Comparison of ENCODE assay signal across 2 cellular contexts in genomic region chr5:45179686-45180085, GRCh38.
TF ChIP-seq lines count a peak whose summit lies in the region.

No MANE protein-coding gene starts in this region.

TF ChIP-seq in GM23338, 12 proteins besides CTCF, POLR2A, EP300 and RAD21 (continued from another document):
- no peak for TF ChIP-seq ZNF331 (CRISPR knock-in tag; IDR thresholded peaks at IDR 0.05; ENCODE audit: low read depth)
- TF ChIP-seq POLR2AphosphoS5 (IDR thresholded peaks at IDR 0.05; ENCODE audit: low read depth) = no peak
- TF ChIP-seq STAT1 (IDR thresholded peaks at IDR 0.05; ENCODE audit: unreplicated experiment) = no peak
- no peak for TF ChIP-seq ETS1 (IDR thresholded peaks at IDR 0.05)
- TF ChIP-seq, protein P1, sequence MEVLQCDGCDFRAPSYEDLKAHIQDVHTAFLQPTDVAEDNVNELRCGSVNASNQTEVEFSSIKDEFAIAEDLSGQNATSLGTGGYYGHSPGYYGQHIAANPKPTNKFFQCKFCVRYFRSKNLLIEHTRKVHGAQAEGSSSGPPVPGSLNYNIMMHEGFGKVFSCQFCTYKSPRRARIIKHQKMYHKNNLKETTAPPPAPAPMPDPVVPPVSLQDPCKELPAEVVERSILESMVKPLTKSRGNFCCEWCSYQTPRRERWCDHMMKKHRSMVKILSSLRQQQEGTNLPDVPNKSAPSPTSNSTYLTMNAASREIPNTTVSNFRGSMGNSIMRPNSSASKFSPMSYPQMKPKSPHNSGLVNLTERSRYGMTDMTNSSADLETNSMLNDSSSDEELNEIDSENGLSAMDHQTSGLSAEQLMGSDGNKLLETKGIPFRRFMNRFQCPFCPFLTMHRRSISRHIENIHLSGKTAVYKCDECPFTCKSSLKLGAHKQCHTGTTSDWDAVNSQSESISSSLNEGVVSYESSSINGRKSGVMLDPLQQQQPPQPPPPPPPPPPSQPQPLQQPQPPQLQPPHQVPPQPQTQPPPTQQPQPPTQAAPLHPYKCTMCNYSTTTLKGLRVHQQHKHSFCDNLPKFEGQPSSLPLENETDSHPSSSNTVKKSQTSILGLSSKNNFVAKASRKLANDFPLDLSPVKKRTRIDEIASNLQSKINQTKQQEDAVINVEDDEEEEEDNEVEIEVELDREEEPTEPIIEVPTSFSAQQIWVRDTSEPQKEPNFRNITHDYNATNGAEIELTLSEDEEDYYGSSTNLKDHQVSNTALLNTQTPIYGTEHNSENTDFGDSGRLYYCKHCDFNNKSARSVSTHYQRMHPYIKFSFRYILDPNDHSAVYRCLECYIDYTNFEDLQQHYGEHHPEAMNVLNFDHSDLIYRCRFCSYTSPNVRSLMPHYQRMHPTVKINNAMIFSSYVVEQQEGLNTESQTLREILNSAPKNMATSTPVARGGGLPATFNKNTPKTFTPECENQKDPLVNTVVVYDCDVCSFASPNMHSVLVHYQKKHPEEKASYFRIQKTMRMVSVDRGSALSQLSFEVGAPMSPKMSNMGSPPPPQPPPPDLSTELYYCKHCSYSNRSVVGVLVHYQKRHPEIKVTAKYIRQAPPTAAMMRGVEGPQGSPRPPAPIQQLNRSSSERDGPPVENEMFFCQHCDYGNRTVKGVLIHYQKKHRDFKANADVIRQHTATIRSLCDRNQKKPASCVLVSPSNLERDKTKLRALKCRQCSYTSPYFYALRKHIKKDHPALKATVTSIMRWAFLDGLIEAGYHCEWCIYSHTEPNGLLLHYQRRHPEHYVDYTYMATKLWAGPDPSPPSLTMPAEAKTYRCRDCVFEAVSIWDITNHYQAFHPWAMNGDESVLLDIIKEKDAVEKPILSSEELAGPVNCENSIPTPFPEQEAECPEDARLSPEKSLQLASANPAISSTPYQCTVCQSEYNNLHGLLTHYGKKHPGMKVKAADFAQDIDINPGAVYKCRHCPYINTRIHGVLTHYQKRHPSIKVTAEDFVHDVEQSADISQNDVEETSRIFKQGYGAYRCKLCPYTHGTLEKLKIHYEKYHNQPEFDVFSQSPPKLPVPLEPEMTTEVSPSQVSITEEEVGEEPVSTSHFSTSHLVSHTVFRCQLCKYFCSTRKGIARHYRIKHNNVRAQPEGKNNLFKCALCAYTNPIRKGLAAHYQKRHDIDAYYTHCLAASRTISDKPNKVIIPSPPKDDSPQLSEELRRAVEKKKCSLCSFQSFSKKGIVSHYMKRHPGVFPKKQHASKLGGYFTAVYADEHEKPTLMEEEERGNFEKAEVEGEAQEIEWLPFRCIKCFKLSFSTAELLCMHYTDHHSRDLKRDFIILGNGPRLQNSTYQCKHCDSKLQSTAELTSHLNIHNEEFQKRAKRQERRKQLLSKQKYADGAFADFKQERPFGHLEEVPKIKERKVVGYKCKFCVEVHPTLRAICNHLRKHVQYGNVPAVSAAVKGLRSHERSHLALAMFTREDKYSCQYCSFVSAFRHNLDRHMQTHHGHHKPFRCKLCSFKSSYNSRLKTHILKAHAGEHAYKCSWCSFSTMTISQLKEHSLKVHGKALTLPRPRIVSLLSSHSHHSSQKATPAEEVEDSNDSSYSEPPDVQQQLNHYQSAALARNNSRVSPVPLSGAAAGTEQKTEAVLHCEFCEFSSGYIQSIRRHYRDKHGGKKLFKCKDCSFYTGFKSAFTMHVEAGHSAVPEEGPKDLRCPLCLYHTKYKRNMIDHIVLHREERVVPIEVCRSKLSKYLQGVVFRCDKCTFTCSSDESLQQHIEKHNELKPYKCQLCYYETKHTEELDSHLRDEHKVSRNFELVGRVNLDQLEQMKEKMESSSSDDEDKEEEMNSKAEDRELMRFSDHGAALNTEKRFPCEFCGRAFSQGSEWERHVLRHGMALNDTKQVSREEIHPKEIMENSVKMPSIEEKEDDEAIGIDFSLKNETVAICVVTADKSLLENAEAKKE (CRISPR knock-in tag; IDR thresholded peaks at IDR 0.05) = no peak
TF ChIP-seq in GM23338: peak in this region for 0.

TF ChIP-seq in WTC11, 78 proteins besides CTCF, POLR2A, EP300 and RAD21 (continued from another document):
- TF ChIP-seq, protein P2, sequence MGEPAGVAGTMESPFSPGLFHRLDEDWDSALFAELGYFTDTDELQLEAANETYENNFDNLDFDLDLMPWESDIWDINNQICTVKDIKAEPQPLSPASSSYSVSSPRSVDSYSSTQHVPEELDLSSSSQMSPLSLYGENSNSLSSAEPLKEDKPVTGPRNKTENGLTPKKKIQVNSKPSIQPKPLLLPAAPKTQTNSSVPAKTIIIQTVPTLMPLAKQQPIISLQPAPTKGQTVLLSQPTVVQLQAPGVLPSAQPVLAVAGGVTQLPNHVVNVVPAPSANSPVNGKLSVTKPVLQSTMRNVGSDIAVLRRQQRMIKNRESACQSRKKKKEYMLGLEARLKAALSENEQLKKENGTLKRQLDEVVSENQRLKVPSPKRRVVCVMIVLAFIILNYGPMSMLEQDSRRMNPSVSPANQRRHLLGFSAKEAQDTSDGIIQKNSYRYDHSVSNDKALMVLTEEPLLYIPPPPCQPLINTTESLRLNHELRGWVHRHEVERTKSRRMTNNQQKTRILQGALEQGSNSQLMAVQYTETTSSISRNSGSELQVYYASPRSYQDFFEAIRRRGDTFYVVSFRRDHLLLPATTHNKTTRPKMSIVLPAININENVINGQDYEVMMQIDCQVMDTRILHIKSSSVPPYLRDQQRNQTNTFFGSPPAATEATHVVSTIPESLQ (CRISPR knock-in tag; IDR thresholded peaks at IDR 0.05) = no peak
- TF ChIP-seq, protein P3, sequence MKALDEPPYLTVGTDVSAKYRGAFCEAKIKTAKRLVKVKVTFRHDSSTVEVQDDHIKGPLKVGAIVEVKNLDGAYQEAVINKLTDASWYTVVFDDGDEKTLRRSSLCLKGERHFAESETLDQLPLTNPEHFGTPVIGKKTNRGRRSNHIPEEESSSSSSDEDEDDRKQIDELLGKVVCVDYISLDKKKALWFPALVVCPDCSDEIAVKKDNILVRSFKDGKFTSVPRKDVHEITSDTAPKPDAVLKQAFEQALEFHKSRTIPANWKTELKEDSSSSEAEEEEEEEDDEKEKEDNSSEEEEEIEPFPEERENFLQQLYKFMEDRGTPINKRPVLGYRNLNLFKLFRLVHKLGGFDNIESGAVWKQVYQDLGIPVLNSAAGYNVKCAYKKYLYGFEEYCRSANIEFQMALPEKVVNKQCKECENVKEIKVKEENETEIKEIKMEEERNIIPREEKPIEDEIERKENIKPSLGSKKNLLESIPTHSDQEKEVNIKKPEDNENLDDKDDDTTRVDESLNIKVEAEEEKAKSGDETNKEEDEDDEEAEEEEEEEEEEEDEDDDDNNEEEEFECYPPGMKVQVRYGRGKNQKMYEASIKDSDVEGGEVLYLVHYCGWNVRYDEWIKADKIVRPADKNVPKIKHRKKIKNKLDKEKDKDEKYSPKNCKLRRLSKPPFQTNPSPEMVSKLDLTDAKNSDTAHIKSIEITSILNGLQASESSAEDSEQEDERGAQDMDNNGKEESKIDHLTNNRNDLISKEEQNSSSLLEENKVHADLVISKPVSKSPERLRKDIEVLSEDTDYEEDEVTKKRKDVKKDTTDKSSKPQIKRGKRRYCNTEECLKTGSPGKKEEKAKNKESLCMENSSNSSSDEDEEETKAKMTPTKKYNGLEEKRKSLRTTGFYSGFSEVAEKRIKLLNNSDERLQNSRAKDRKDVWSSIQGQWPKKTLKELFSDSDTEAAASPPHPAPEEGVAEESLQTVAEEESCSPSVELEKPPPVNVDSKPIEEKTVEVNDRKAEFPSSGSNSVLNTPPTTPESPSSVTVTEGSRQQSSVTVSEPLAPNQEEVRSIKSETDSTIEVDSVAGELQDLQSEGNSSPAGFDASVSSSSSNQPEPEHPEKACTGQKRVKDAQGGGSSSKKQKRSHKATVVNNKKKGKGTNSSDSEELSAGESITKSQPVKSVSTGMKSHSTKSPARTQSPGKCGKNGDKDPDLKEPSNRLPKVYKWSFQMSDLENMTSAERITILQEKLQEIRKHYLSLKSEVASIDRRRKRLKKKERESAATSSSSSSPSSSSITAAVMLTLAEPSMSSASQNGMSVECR (CRISPR knock-in tag; IDR thresholded peaks at IDR 0.05; ENCODE audit: borderline replicate concordance) = no peak
- TF ChIP-seq ERG (CRISPR knock-in tag; IDR thresholded peaks at IDR 0.05) = no peak
- TF ChIP-seq FOXP1 (CRISPR knock-in tag; IDR thresholded peaks at IDR 0.05; ENCODE audit: borderline replicate concordance) = no peak
- TF ChIP-seq ZNF423 (CRISPR knock-in tag; IDR thresholded peaks at IDR 0.05) = no peak
- TF ChIP-seq, protein P4, sequence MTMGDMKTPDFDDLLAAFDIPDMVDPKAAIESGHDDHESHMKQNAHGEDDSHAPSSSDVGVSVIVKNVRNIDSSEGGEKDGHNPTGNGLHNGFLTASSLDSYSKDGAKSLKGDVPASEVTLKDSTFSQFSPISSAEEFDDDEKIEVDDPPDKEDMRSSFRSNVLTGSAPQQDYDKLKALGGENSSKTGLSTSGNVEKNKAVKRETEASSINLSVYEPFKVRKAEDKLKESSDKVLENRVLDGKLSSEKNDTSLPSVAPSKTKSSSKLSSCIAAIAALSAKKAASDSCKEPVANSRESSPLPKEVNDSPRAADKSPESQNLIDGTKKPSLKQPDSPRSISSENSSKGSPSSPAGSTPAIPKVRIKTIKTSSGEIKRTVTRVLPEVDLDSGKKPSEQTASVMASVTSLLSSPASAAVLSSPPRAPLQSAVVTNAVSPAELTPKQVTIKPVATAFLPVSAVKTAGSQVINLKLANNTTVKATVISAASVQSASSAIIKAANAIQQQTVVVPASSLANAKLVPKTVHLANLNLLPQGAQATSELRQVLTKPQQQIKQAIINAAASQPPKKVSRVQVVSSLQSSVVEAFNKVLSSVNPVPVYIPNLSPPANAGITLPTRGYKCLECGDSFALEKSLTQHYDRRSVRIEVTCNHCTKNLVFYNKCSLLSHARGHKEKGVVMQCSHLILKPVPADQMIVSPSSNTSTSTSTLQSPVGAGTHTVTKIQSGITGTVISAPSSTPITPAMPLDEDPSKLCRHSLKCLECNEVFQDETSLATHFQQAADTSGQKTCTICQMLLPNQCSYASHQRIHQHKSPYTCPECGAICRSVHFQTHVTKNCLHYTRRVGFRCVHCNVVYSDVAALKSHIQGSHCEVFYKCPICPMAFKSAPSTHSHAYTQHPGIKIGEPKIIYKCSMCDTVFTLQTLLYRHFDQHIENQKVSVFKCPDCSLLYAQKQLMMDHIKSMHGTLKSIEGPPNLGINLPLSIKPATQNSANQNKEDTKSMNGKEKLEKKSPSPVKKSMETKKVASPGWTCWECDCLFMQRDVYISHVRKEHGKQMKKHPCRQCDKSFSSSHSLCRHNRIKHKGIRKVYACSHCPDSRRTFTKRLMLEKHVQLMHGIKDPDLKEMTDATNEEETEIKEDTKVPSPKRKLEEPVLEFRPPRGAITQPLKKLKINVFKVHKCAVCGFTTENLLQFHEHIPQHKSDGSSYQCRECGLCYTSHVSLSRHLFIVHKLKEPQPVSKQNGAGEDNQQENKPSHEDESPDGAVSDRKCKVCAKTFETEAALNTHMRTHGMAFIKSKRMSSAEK (CRISPR knock-in tag; IDR thresholded peaks at IDR 0.05; ENCODE audit: borderline replicate concordance) = no peak
- TF ChIP-seq NR1H2 (CRISPR knock-in tag; IDR thresholded peaks at IDR 0.05) = no peak
- no peak for TF ChIP-seq TEAD1 (CRISPR knock-in tag; IDR thresholded peaks at IDR 0.05)
TF ChIP-seq in WTC11: peak in this region for 0.
